In the genomic region with DNA sequence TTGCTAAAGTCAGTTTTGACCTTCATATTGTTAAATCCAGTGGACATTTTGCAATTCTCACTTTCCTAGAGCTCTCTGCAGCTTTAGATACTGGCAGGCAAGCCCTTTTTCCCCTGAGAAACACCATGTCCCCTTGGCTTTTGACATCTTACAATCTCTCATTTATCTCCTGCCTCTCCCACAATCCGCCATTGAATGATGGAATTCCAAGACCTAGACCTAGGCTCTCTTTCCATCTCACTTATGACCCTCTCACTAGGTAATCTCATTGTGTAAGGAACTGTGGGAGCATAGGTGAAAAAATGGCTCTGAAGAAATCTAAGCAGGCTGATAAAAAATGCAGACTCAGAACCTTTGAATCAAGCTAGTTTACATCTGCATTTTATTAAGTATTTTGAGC, we compare ENCODE assay signal across 11 cellular contexts. TPM values are rescaled to one million over a fixed set of nuclear protein-coding genes. Genes with fewer than 3 reads are reported as not detected.
DNase-seq lines count a peak whose midpoint lies in the region; ATAC-seq and TF ChIP-seq lines count a peak whose summit lies in the region.
"Had no signal": no experiment of that assay in that cellular context is flagged by ENCODE, and none has a peak within 500 bp of the region (broad histone marks: within the 10 kb centered on the region; RNA-seq: fewer than 3 reads in every experiment).

No MANE protein-coding gene starts in this region.

- H4K8ac ChIP-seq in mesenchymal stem cell (ENCODE audit: low read length), result no peak overlapping the region

- no peak for DNase-seq in mesenchymal stem cell
- DNase-seq in tibial nerve (ENCODE audit: low spot score in 2 of 2), result no peak
- DNase-seq in anterior cingulate cortex (lab: John Stamatoyannopoulos, UW), result no peak
- no peak for DNase-seq in NCI-H2029 treated with DMSO at 0.1 percent for 48 hours (lab: John Stamatoyannopoulos, UW)
- DNase-seq: amygdala, kidney glomerular epithelial cell, natural killer cell had no signal

- no peak overlapping the region for H3K4ac ChIP-seq in mesenchymal stem cell (ENCODE audit: low read depth in 1 of 2, low read length in 2 of 2)

- H2BK12ac ChIP-seq in mesenchymal stem cell (ENCODE audit: low read length in 2 of 2), result no peak overlapping the region

- H3K4me3 Mint-ChIP-seq in activated T-helper 17 cell treated with anti-CD3 and anti-CD28 coated beads, Interleukin-2, amount 50 U/mL, for 72 hours, result no peak overlapping the region
- H3K4me3 Mint-ChIP-seq: dendritic cell treated with granulocyte-macrophage colony-stimulating factor and Interleukin-4, amounts not matched to agents 40 ng/mL and 50 ng/mL, for 4 days had no signal

- H3K23ac ChIP-seq in mesenchymal stem cell (ENCODE audit: low read length in 2 of 2), result no peak overlapping the region

- no CpG with 5 or more reads among the region's 1 CpG for WGBS in mesenchymal stem cell
- 90 to 93% methylated on average over 1 of the region's 1 CpG for WGBS in tibial nerve, 2 donors

- ATAC-seq in activated T-helper 17 cell treated with anti-CD3 and anti-CD28 coated beads, Interleukin-2, amount 50 U/mL, for 72 hours (replicated peaks), result no peak
- ATAC-seq: natural killer cell had no signal

- peak overlapping the region; percentile 3 for H3K27ac Mint-ChIP-seq in activated T-helper 17 cell treated with anti-CD3 and anti-CD28 coated beads, Interleukin-2, amount 50 U/mL, for 72 hours
- H3K27ac Mint-ChIP-seq: dendritic cell treated with granulocyte-macrophage colony-stimulating factor and Interleukin-4, amounts not matched to agents 40 ng/mL and 50 ng/mL, for 4 days had no signal

- no peak overlapping the region for H3K9ac ChIP-seq in BLaER1 treated with 17β-estradiol and CSF1 and Interleukin-3, amounts not matched to agents 10 nM and 100 nM
- peak overlapping the region; percentile 95 for H3K9ac ChIP-seq in mesenchymal stem cell (ENCODE audit: low read length)

- H3K36me3 Mint-ChIP-seq in activated T-helper 17 cell treated with anti-CD3 and anti-CD28 coated beads, Interleukin-2, amount 50 U/mL, for 72 hours (ENCODE audit: low read depth), result peaks cover 58% of the 10 kb centered on the region
- H3K36me3 Mint-ChIP-seq: natural killer cell had no signal

- H2BK120ac ChIP-seq in mesenchymal stem cell (ENCODE audit: low read depth, low read length), result no peak overlapping the region

- no peaks in the 10 kb centered on the region for H3K9me3 Mint-ChIP-seq in activated T-helper 17 cell treated with anti-CD3 and anti-CD28 coated beads, Interleukin-2, amount 50 U/mL, for 72 hours
- H3K9me3 Mint-ChIP-seq: dendritic cell treated with granulocyte-macrophage colony-stimulating factor and Interleukin-4, amounts not matched to agents 40 ng/mL and 50 ng/mL, for 4 days; natural killer cell had no signal

- H2AK5ac ChIP-seq in mesenchymal stem cell (ENCODE audit: low read length, severe bottlenecking), result no peak overlapping the region

- no peak overlapping the region for H3K27ac ChIP-seq in BLaER1 treated with 17β-estradiol and CSF1 and Interleukin-3, amounts not matched to agents 10 nM and 100 nM
- H3K27ac ChIP-seq in mesenchymal stem cell (ENCODE audit: low read length, poor library complexity, severe bottlenecking), result no peak overlapping the region
- H3K27ac ChIP-seq in tibial nerve, result no peak overlapping the region

- H3K79me1 ChIP-seq in mesenchymal stem cell (replicated peaks; ENCODE audit: low read length, poor library complexity, severe bottlenecking), result peaks cover 17% of the 10 kb centered on the region

- no peaks in the 10 kb centered on the region for H3K9me3 ChIP-seq in BLaER1 treated with 17β-estradiol and CSF1 and Interleukin-3, amounts not matched to agents 10 nM and 100 nM (replicated peaks in 1 of 11)
- no peaks in the 10 kb centered on the region for H3K9me3 ChIP-seq in mesenchymal stem cell (ENCODE audit: control insufficient read depth, low read length)
- H3K9me3 ChIP-seq in tibial nerve, result no peaks in the 10 kb centered on the region

- no peak for TF ChIP-seq EP300 in tibial nerve (IDR thresholded peaks at IDR 0.05)

- H3K27me3 ChIP-seq in BLaER1 treated with 17β-estradiol and CSF1 and Interleukin-3, amounts not matched to agents 10 nM and 100 nM, result no peaks in the 10 kb centered on the region
- no peaks in the 10 kb centered on the region for H3K27me3 ChIP-seq in mesenchymal stem cell (ENCODE audit: control insufficient read depth in 1 of 2, insufficient read depth in 1 of 2, low read length in 2 of 2)
- H3K27me3 ChIP-seq in tibial nerve, result no peaks in the 10 kb centered on the region

- H3K27me3 Mint-ChIP-seq in activated T-helper 17 cell treated with anti-CD3 and anti-CD28 coated beads, Interleukin-2, amount 50 U/mL, for 72 hours, result no peaks in the 10 kb centered on the region
- H3K27me3 Mint-ChIP-seq: dendritic cell treated with granulocyte-macrophage colony-stimulating factor and Interleukin-4, amounts not matched to agents 40 ng/mL and 50 ng/mL, for 4 days had no signal

- H3K4me1 ChIP-seq in BLaER1 treated with 17β-estradiol and CSF1 and Interleukin-3, amounts not matched to agents 10 nM and 100 nM, result peaks cover 30 to 53% (median 36%) of the 10 kb centered on the region in 10 experiments
- peaks cover 6% of the 10 kb centered on the region for H3K4me1 ChIP-seq in mesenchymal stem cell (ENCODE audit: control insufficient read depth, insufficient read depth, low read depth, low read length)
- H3K4me1 ChIP-seq in tibial nerve, result peaks cover 0 to 76% (median 24%) of the 10 kb centered on the region in 4 donors

- no peak for TF ChIP-seq CTCF in tibial nerve (IDR thresholded peaks at IDR 0.05)

- H4K91ac ChIP-seq in mesenchymal stem cell (ENCODE audit: low read length), result no peak overlapping the region

- H2BK15ac ChIP-seq in mesenchymal stem cell (ENCODE audit: low read depth, poor library complexity, severe bottlenecking), result no peak overlapping the region

- no peak for TF ChIP-seq POLR2A in tibial nerve (IDR thresholded peaks at IDR 0.05)

- H3K4me3 ChIP-seq in BLaER1 treated with 17β-estradiol and CSF1 and Interleukin-3, amounts not matched to agents 10 nM and 100 nM, result no peak overlapping the region; a peak in 1 of 20 replicates
- H3K4me3 ChIP-seq in GM08714 (ENCODE audit: low read length) (peak overlapping the region; percentile 21; the same call in 1 of the 2 replicates), mesenchymal stem cell (ENCODE audit: insufficient read depth in 1 of 2, low read depth in 1 of 2, low read length in 2 of 2) (peak overlapping the region in 1 of 2 experiments; percentile 84), tibial nerve (no peak overlapping the region)

- H3K18ac ChIP-seq in mesenchymal stem cell (ENCODE audit: low read depth in 1 of 2, low read length in 2 of 2), result no peak overlapping the region

- no peak overlapping the region for H3K14ac ChIP-seq in mesenchymal stem cell (ENCODE audit: low read length in 2 of 2)

- peaks cover 0 to 44% (median 16%) of the 10 kb centered on the region in 11 experiments; a peak in 10 of 22 replicates for H4K20me1 ChIP-seq in BLaER1 treated with 17β-estradiol and CSF1 and Interleukin-3, amounts not matched to agents 10 nM and 100 nM

- H3K4me1 Mint-ChIP-seq in activated T-helper 17 cell treated with anti-CD3 and anti-CD28 coated beads, Interleukin-2, amount 50 U/mL, for 72 hours, result peaks cover 30% of the 10 kb centered on the region

- peaks cover 20 to 45% (median 40%) of the 10 kb centered on the region in 11 experiments; a peak in 21 of 22 replicates for H3K36me3 ChIP-seq in BLaER1 treated with 17β-estradiol and CSF1 and Interleukin-3, amounts not matched to agents 10 nM and 100 nM
- H3K36me3 ChIP-seq in mesenchymal stem cell (ENCODE audit: control insufficient read depth in 1 of 2, insufficient read depth in 2 of 2, low read depth in 1 of 2, low read length in 2 of 2), result peaks cover 3 to 18% of the 10 kb centered on the region in 2 experiments
- H3K36me3 ChIP-seq in tibial nerve, result peaks cover 0 to 20% (median 0%) of the 10 kb centered on the region in 3 donors

- peak overlapping the region; percentile 51 to 97 (median 78) for H3K4me2 ChIP-seq in BLaER1 treated with 17β-estradiol and CSF1 and Interleukin-3, amounts not matched to agents 10 nM and 100 nM
- H3K4me2 ChIP-seq in mesenchymal stem cell (ENCODE audit: low read length, poor library complexity, severe bottlenecking), result no peak overlapping the region

- no peak overlapping the region for H2BK5ac ChIP-seq in mesenchymal stem cell (ENCODE audit: low read depth, low read length, poor library complexity, severe bottlenecking)

- H2AFZ ChIP-seq in mesenchymal stem cell (ENCODE audit: low read depth, low read length), result no peak overlapping the region

RNA-seq across cellular contexts. Expression of a gene that starts 2.0 kb away (rescaled TPM):
- 10 to 100 TPM; 41.8 to 65.1 TPM for total RNA-seq in activated T-helper 17 cell treated with anti-CD3 and anti-CD28 coated beads, Interleukin-2, amount 50 U/mL, for 72 hours
- polyA plus RNA-seq in mesenchymal stem cell (2013, experiment 1 of 2), result 23.4 TPM
- polyA plus RNA-seq in mesenchymal stem cell (2013, experiment 2 of 2), result 24.0 TPM
- 10 to 100 TPM; 31.0 to 37.8 (median 36.6) TPM for total RNA-seq in tibial nerve

RNA-seq across cellular contexts. Expression of a gene that starts 2.0 kb away (rescaled TPM):
- total RNA-seq in activated T-helper 17 cell treated with anti-CD3 and anti-CD28 coated beads, Interleukin-2, amount 50 U/mL, for 72 hours, result 10 to 100 TPM; 25.5 to 27.4 TPM
- 4.4 TPM for polyA plus RNA-seq in mesenchymal stem cell (2013, experiment 1 of 2)
- 4.5 TPM for polyA plus RNA-seq in mesenchymal stem cell (2013, experiment 2 of 2)
- 10 to 100 TPM; 12.4 to 19.9 (median 16.8) TPM for total RNA-seq in tibial nerve

RNA-seq across cellular contexts. Expression of a gene that starts 32.2 kb away (rescaled TPM):
- 1 to 10 TPM; 5.7 to 7.6 TPM for total RNA-seq in activated T-helper 17 cell treated with anti-CD3 and anti-CD28 coated beads, Interleukin-2, amount 50 U/mL, for 72 hours
- 5.6 TPM for polyA plus RNA-seq in mesenchymal stem cell (2013, experiment 1 of 2)
- polyA plus RNA-seq in mesenchymal stem cell (2013, experiment 2 of 2), result 6.5 TPM
- 10 to 100 TPM in 2 of 4 donors, 1 to 10 TPM in 2; 9.2 to 25.8 (median 11.2) TPM for total RNA-seq in tibial nerve
